Comparison of ENCODE assay signal across 8 cellular contexts in genomic region chr13:113816925-113817859, GRCh38. TPM values are rescaled to one million over a fixed set of nuclear protein-coding genes. Genes with fewer than 3 reads are reported as not detected.
DNase-seq lines count a peak whose midpoint lies in the region; ATAC-seq and TF ChIP-seq lines count a peak whose summit lies in the region.

No MANE protein-coding gene starts in this region.

- peaks cover 3% of the 10 kb centered on the region for H3K27me3 Mint-ChIP-seq in activated CD8-positive, alpha-beta T cell treated with anti-CD3 and anti-CD28 coated beads for 36 hours
- no peaks in the 10 kb centered on the region for H3K27me3 Mint-ChIP-seq in memory B cell

- CTCF ChIA-PET in activated CD8-positive, alpha-beta T cell treated with anti-CD3 and anti-CD28 coated beads for 36 hours (lab: Charles Lee) = interaction anchor here (0.8 to 1.0 kb wide), 3 partner anchors 33 to 409 kb away, joined by 3 read pairs; no protein-coding TSS in a partner anchor

- ATAC-seq in HG02885 (IDR thresholded peaks at IDR 0.05; ENCODE audit: poor library complexity, unreplicated experiment) (peak; percentile 73), memory B cell (ENCODE audit: low read depth) (peak; percentile 74)
- ATAC-seq in activated CD8-positive, alpha-beta T cell treated with anti-CD3 and anti-CD28 coated beads for 36 hours = peak; percentile 90

- POLR2A ChIA-PET in activated CD8-positive, alpha-beta T cell treated with anti-CD3 and anti-CD28 coated beads for 36 hours (lab: Charles Lee) = interaction anchor here (1.0 kb wide), 1 partner anchor 304 kb away, joined by 3 read pairs; no protein-coding TSS in a partner anchor

- no peaks in the 10 kb centered on the region for H3K9me3 ChIP-seq in effector memory CD4-positive, alpha-beta T cell (ENCODE audit: control insufficient read depth, low read length)

- H3K4me1 ChIP-seq in effector memory CD4-positive, alpha-beta T cell (ENCODE audit: control insufficient read depth, insufficient read depth, low read length, poor library complexity, severe bottlenecking) = no peaks in the 10 kb centered on the region

- H3K27ac Mint-ChIP-seq in activated CD8-positive, alpha-beta T cell treated with anti-CD3 and anti-CD28 coated beads for 36 hours = peak overlapping the region; percentile 18
- H3K27ac Mint-ChIP-seq in memory B cell = peak overlapping the region; percentile 73

- H3K27ac ChIP-seq in effector memory CD4-positive, alpha-beta T cell (ENCODE audit: insufficient read depth, low read length, poor library complexity, severe bottlenecking) = no peak overlapping the region

- peak overlapping the region; percentile 97 for H3K4me3 Mint-ChIP-seq in activated CD8-positive, alpha-beta T cell treated with anti-CD3 and anti-CD28 coated beads for 36 hours
- peak overlapping the region; percentile 97 for H3K4me3 Mint-ChIP-seq in memory B cell

- H3K27me3 ChIP-seq in effector memory CD4-positive, alpha-beta T cell (replicated peaks; ENCODE audit: control insufficient read depth, insufficient read depth, low read length, poor library complexity, severe bottlenecking) = no peaks in the 10 kb centered on the region

- TF ChIP-seq CTCF in activated CD8-positive, alpha-beta T cell treated with anti-CD3 and anti-CD28 coated beads for 36 hours (IDR thresholded peaks at IDR 0.05) = peak; percentile 83

- no peaks in the 10 kb centered on the region for H3K36me3 ChIP-seq in effector memory CD4-positive, alpha-beta T cell (ENCODE audit: control insufficient read depth, insufficient read depth, low read length)

- H3K9me3 Mint-ChIP-seq in activated CD8-positive, alpha-beta T cell treated with anti-CD3 and anti-CD28 coated beads for 36 hours = no peaks in the 10 kb centered on the region
- H3K9me3 Mint-ChIP-seq in memory B cell = no peaks in the 10 kb centered on the region

- peak; percentile 94 for DNase-seq in DMS79 treated with DMSO at 0.1 percent for 48 hours (lab: John Stamatoyannopoulos, UW)
- peak; percentile 65 for DNase-seq in NCI-H510A (lab: John Stamatoyannopoulos, UW)
- peak; percentile 95 for DNase-seq in activated CD8-positive, alpha-beta T cell treated with anti-CD3 and anti-CD28 coated beads for 36 hours
- DNase-seq in effector memory CD4-positive, alpha-beta T cell = peak; percentile 66 to 80 (median 72)
- peak; percentile 76 to 80 for DNase-seq in memory B cell (ENCODE audit: low spot score in 2 of 2)
- DNase-seq in stimulated activated CD8-positive, alpha-beta memory T cell treated with anti-CD3 and anti-CD28 coated beads, Interleukin-15, amount 100 ng/mL, for 48 hours (ENCODE audit: low read depth in 2 of 2) = peak; percentile 66 to 67
- DNase-seq in putamen (ENCODE audit: low spot score) = no peak

- peaks cover 16% of the 10 kb centered on the region for H3K36me3 Mint-ChIP-seq in activated CD8-positive, alpha-beta T cell treated with anti-CD3 and anti-CD28 coated beads for 36 hours (ENCODE audit: low read depth)
- peaks cover 13% of the 10 kb centered on the region for H3K36me3 Mint-ChIP-seq in memory B cell

- peaks cover 18% of the 10 kb centered on the region for H3K4me1 Mint-ChIP-seq in activated CD8-positive, alpha-beta T cell treated with anti-CD3 and anti-CD28 coated beads for 36 hours (ENCODE audit: low read depth)
- peaks cover 22% of the 10 kb centered on the region for H3K4me1 Mint-ChIP-seq in memory B cell

- H3K4me3 ChIP-seq in effector memory CD4-positive, alpha-beta T cell (ENCODE audit: insufficient read depth, low read depth, low read length, poor library complexity, severe bottlenecking) = no peak overlapping the region

- intact Hi-C loops in activated CD8-positive, alpha-beta T cell treated with anti-CD3 and anti-CD28 coated beads for 36 hours (cut with micrococcal nuclease) = loop anchor here (5.0 kb wide), 1 partner anchor 410 kb away; no protein-coding TSS in a partner anchor

RNA-seq across cellular contexts. Expression of gene GAS6, which starts 46.7 kb away (rescaled TPM):
- under 1 TPM; 0.23 to 0.25 TPM for total RNA-seq in activated CD8-positive, alpha-beta T cell treated with anti-CD3 and anti-CD28 coated beads for 36 hours

RNA-seq across cellular contexts. Expression of gene TMEM255B, which starts 58.2 kb away (rescaled TPM):
- 1 to 10 TPM; 1.7 to 1.8 TPM for total RNA-seq in activated CD8-positive, alpha-beta T cell treated with anti-CD3 and anti-CD28 coated beads for 36 hours
